ENCODE assay signal across 24 cellular contexts in genomic region chr18:45086777-45087176, GRCh38.
"Had no signal": no experiment of that assay in that cellular context is flagged by ENCODE, and none has a peak within 500 bp of the region (broad histone marks: within the 10 kb centered on the region; RNA-seq: fewer than 3 reads in every experiment).

No MANE protein-coding gene starts in this region.

- H3K4me1 Mint-ChIP-seq: activated CD4-positive, alpha-beta T cell treated with anti-CD3 and anti-CD28 coated beads for 36 hours; activated naive CD8-positive, alpha-beta T cell treated with anti-CD3 and anti-CD28 coated beads, Interleukin-2, amount 10 ng/mL, durations not matched to agents 7 days and 5 days; T-cell had no signal

- H3K27me3 ChIP-seq: adrenal gland had no signal

- H3K9me3 ChIP-seq: adrenal gland had no signal

- H3K4me1 ChIP-seq: adrenal gland had no signal

- H3K27ac ChIP-seq: adrenal gland, PC-9, SK-N-MC, VCaP had no signal

- H3K36me3 ChIP-seq: adrenal gland had no signal

- H3K36me3 Mint-ChIP-seq: activated naive CD8-positive, alpha-beta T cell treated with anti-CD3 and anti-CD28 coated beads, Interleukin-2, amount 10 ng/mL, durations not matched to agents 7 days and 5 days; T-cell had no signal

- DNase-seq: activated CD4-positive, alpha-beta T cell treated with anti-CD3 and anti-CD28 coated beads for 36 hours; activated CD8-positive, alpha-beta memory T cell treated with anti-CD3 and anti-CD28 coated beads, Interleukin-2, amount 50 U/mL, for 4 hours; activated CD8-positive, alpha-beta T cell treated with anti-CD3 and anti-CD28 coated beads for 36 hours; activated naive CD4-positive, alpha-beta T cell treated with anti-CD3 and anti-CD28 coated beads, Interleukin-2, amount 50 U/mL, for 16 hours; activated naive CD8-positive, alpha-beta T cell treated with anti-CD3 and anti-CD28 coated beads, Interleukin-2, amount 10 ng/mL, durations not matched to agents 7 days and 5 days; activated T-cell treated with anti-CD3 and anti-CD28 coated beads, Interleukin-2, amount 50 U/mL, for 72 hours; adrenal gland; anterior cingulate cortex; central memory CD4-positive, alpha-beta T cell; Kasumi-1; KBM-7; NCI-H1048; NCI-H1930; NCI-H2107; NCI-H345; NCI-H510A; NCI-H526 treated with DMSO at 0.1 percent for 48 hours; NCI-H82; PC-9; T-cell; T-helper 2 cell had no signal

- H3K4me3 ChIP-seq: adrenal gland, PC-9, SK-N-MC had no signal

- H3K27ac Mint-ChIP-seq: activated CD4-positive, alpha-beta T cell treated with anti-CD3 and anti-CD28 coated beads for 36 hours; activated CD8-positive, alpha-beta T cell treated with anti-CD3 and anti-CD28 coated beads for 36 hours; activated naive CD8-positive, alpha-beta T cell treated with anti-CD3 and anti-CD28 coated beads, Interleukin-2, amount 10 ng/mL, durations not matched to agents 7 days and 5 days; activated T-cell treated with anti-CD3 and anti-CD28 coated beads, Interleukin-2, amount 50 U/mL, for 72 hours; activated T-helper 2 cell treated with anti-CD3 and anti-CD28 coated beads, Interferon-gamma antibody, Interleukin-2, Interleukin-4, amounts not matched to agents 10 μg/mL and 5 μg/mL and 100 μg/mL, durations not matched to agents 14 hours and 24 hours and 36 hours; T-cell had no signal

- H3K4me3 Mint-ChIP-seq: activated CD4-positive, alpha-beta T cell treated with anti-CD3 and anti-CD28 coated beads for 36 hours; activated CD8-positive, alpha-beta T cell treated with anti-CD3 and anti-CD28 coated beads for 36 hours; activated naive CD8-positive, alpha-beta T cell treated with anti-CD3 and anti-CD28 coated beads, Interleukin-2, amount 10 ng/mL, durations not matched to agents 7 days and 5 days; activated T-cell treated with anti-CD3 and anti-CD28 coated beads, Interleukin-2, amount 50 U/mL, for 72 hours; T-cell had no signal

- H3K9me3 Mint-ChIP-seq: activated CD8-positive, alpha-beta T cell treated with anti-CD3 and anti-CD28 coated beads for 36 hours; activated naive CD8-positive, alpha-beta T cell treated with anti-CD3 and anti-CD28 coated beads, Interleukin-2, amount 10 ng/mL, durations not matched to agents 7 days and 5 days; activated T-cell treated with anti-CD3 and anti-CD28 coated beads, Interleukin-2, amount 50 U/mL, for 72 hours; activated T-helper 2 cell treated with anti-CD3 and anti-CD28 coated beads, Interferon-gamma antibody, Interleukin-2, Interleukin-4, amounts not matched to agents 10 μg/mL and 5 μg/mL and 100 μg/mL, durations not matched to agents 14 hours and 24 hours and 36 hours had no signal

- ATAC-seq: activated CD4-positive, alpha-beta T cell treated with anti-CD3 and anti-CD28 coated beads for 36 hours; activated CD8-positive, alpha-beta T cell treated with anti-CD3 and anti-CD28 coated beads for 36 hours; activated T-cell treated with anti-CD3 and anti-CD28 coated beads, Interleukin-2, amount 50 U/mL, for 72 hours; T-cell had no signal

- H3K4me2 ChIP-seq: PC-9 had no signal

- H2AFZ ChIP-seq: PC-9 had no signal
